Comparison of ENCODE assay signal across 8 cellular contexts in the genomic region with DNA sequence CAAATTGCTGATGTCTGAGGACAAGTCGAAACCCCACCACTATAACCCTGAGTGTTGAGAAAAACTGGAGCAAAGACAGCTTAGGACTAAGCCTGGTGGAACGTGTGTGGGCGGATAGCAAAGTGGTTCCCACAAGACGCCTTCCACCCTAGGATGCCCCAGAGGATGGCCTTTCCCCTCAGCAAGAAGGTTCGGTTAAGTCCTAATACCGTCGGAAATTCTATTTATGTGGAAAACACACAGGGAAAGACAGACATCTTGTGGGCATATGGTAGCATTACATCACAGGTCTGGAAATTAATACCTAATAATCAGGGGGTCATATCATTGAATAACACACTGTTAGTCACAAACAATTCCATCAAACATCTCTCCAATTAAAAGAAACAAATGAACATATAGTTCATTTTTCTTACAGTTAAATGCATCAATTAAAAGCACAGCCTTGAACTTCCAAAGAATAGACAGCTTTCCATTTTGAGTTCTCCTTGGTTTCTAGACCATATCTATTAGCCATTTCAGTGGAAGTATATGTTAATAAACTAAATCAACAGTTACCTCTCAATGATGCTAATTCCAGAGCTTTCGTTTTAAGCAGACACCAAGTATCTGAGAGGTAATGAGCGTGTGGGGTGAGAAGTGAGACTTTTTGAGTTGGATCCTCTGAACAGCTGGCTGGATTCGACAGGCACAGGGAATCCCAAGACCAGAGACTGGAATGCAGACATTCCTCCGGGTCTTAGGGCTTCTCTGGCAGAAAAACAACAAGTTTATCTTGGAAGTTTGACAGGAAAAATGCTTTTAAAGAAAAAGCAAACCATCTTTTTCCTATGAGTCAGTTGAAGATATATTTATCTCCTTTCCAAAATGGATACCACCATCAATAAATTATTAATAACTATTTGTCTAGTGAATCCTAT. TPM values are rescaled to one million over a fixed set of nuclear protein-coding genes. Genes with fewer than 3 reads are reported as not detected.
DNase-seq lines count a peak whose midpoint lies in the region; ATAC-seq and TF ChIP-seq lines count a peak whose summit lies in the region.

No MANE protein-coding gene starts in this region.

- peak overlapping the region; percentile 51 for H3K4me3 ChIP-seq in MM.1S (ENCODE audit: low read length)
- H3K4me3 ChIP-seq in SK-N-MC = no peak overlapping the region
- no peak overlapping the region for H3K4me3 ChIP-seq in fibroblast of the aortic adventitia (ENCODE audit: low read depth, low read length)
- no peak overlapping the region for H3K4me3 ChIP-seq in skeletal muscle cell (ENCODE audit: low read depth, low read length)

- H3K27ac ChIP-seq in MM.1S (ENCODE audit: low read length) = peak overlapping the region; percentile 70
- no peak overlapping the region for H3K27ac ChIP-seq in SK-N-MC

- TF ChIP-seq CTCF in MM.1S (IDR thresholded peaks at IDR 0.05; ENCODE audit: low read length) = peak; percentile 71
- peak; percentile 88 for TF ChIP-seq CTCF in fibroblast of the aortic adventitia (IDR thresholded peaks at IDR 0.05; ENCODE audit: insufficient read depth, low read length)

- H3K4me1 ChIP-seq in MM.1S (ENCODE audit: low read length) = peaks cover 35% of the 10 kb centered on the region

- no peaks in the 10 kb centered on the region for H3K36me3 ChIP-seq in MM.1S (replicated peaks; ENCODE audit: insufficient read depth, low read length)
- peaks cover 3% of the 10 kb centered on the region; the same call in 1 of the 2 replicates for H3K36me3 ChIP-seq in SK-N-MC (ENCODE audit: insufficient read depth, low read length)

- H3K79me2 ChIP-seq in MM.1S (ENCODE audit: low read length) = peaks cover 19% of the 10 kb centered on the region

- no peaks in the 10 kb centered on the region for H3K9me2 ChIP-seq in MM.1S (replicated peaks; ENCODE audit: insufficient read depth, low read length)

- peak overlapping the region; percentile 29; the same call in 1 of the 2 replicates for H3K9ac ChIP-seq in MM.1S (ENCODE audit: low read length)
- no peak overlapping the region for H3K9ac ChIP-seq in SK-N-MC (ENCODE audit: insufficient read length)

- peaks cover 24% of the 10 kb centered on the region for H3F3A ChIP-seq in MM.1S (ENCODE audit: insufficient read depth, low read length)

- H4K20me1 ChIP-seq in MM.1S (ENCODE audit: insufficient read depth, low read length) = no peaks in the 10 kb centered on the region

- peak overlapping the region; percentile 42 for H2AFZ ChIP-seq in MM.1S (ENCODE audit: low read length)

- DNase-seq in ELF-1 (ENCODE audit: low read depth, low spot score) (peak; percentile 26), MM.1S (no peak), SK-N-MC (ENCODE audit: low read depth, low spot score) (peak; percentile 8), fibroblast of the aortic adventitia (ENCODE audit: low read depth) (peak; percentile 80), skeletal muscle cell (ENCODE audit: low read depth) (peak; percentile 94)
- DNase-seq in activated naive CD4-positive, alpha-beta T cell treated with anti-CD3 and anti-CD28 coated beads, Interleukin-2, amount 50 U/mL, for 16 hours = no peak
- no peak for DNase-seq in activated CD4-positive, CD25-positive, alpha-beta regulatory T cell treated with anti-CD3 and anti-CD28 coated beads, Interleukin-2, amount 50 U/mL, for 72 hours

- H3K9me3 ChIP-seq in MM.1S (replicated peaks; ENCODE audit: insufficient read depth, low read length) (no peaks in the 10 kb centered on the region), SK-N-MC (ENCODE audit: low read depth, low read length) (no peaks in the 10 kb centered on the region)

- no peak for ATAC-seq in GM18858 (IDR thresholded peaks at IDR 0.05; ENCODE audit: unreplicated experiment)

- H3K4me2 ChIP-seq in MM.1S (ENCODE audit: low read depth, low read length) = peak overlapping the region; percentile 76

- no peaks in the 10 kb centered on the region for H3K27me3 ChIP-seq in MM.1S (replicated peaks; ENCODE audit: insufficient read depth, low read length)

RNA-seq across cellular contexts. Expression of a gene that starts 2.9 kb away (rescaled TPM):
- 28.9 and 34.6 TPM in 2 replicates for total RNA-seq in fibroblast of the aortic adventitia (ENCODE audit: low replicate concordance)

Comparison
In these comparisons a context has a peak if more than half of its experiments do, and no peak if none do; other contexts are left out.
1. DNase-seq: peak in ELF-1 (single experiment), SK-N-MC (single experiment), fibroblast of the aortic adventitia (single experiment) and skeletal muscle cell (single experiment); none in MM.1S (single experiment), activated naive CD4-positive, alpha-beta T cell treated with anti-CD3 and anti-CD28 coated beads, Interleukin-2, amount 50 U/mL, for 16 hours (single experiment) and activated CD4-positive, CD25-positive, alpha-beta regulatory T cell treated with anti-CD3 and anti-CD28 coated beads, Interleukin-2, amount 50 U/mL, for 72 hours (single experiment).